20 cellular contexts compared by ENCODE assay signal in the genomic region with DNA sequence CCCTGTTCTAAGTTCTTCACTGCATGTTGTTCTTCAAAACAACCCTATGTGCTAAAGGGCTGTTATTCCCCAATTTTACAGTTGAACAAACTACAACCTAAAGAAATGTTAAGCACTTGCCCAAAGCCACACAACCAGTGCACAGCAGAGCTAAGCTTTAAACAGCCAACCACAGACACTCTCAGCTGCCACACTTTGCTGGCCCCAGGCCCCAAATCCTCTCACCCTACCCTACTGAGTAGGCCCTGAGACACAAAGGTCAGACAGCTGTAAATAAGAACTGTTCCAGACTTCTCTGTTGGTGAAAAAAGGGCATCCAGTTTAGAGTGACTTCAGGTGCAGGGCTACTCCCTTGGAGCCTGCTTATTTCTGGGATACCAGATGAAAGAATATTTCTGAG. TPM values are rescaled to one million over a fixed set of nuclear protein-coding genes. Genes with fewer than 3 reads are reported as not detected.
DNase-seq lines count a peak whose midpoint lies in the region; ATAC-seq and TF ChIP-seq lines count a peak whose summit lies in the region.
"Had no signal": no experiment of that assay in that cellular context is flagged by ENCODE, and none has a peak within 500 bp of the region (broad histone marks: within the 10 kb centered on the region; RNA-seq: fewer than 3 reads in every experiment).

No MANE protein-coding gene starts in this region.

- H3K27me3 ChIP-seq in right cardiac atrium (ENCODE audit: control insufficient read depth, insufficient read depth): no peaks in the 10 kb centered on the region
- no peaks in the 10 kb centered on the region for H3K27me3 ChIP-seq in heart right ventricle
- H3K27me3 ChIP-seq: BLaER1 had no signal

- H3K4me3 Mint-ChIP-seq in stimulated activated naive B cell treated with anti-CD40 and anti-IgM and Interleukin-4, amounts not matched to agents 10 μg/mL and 1 μg/mL and 100 μg/mL, for 72 hours: no peak overlapping the region
- H3K4me3 Mint-ChIP-seq: B cell; CD4-positive, CD25-positive, alpha-beta regulatory T cell; CD8-positive, alpha-beta T cell had no signal

- H3K9me3 Mint-ChIP-seq in stimulated activated naive B cell treated with anti-CD40 and anti-IgM and Interleukin-4, amounts not matched to agents 10 μg/mL and 1 μg/mL and 100 μg/mL, for 72 hours: no peaks in the 10 kb centered on the region
- H3K9me3 Mint-ChIP-seq: CD4-positive, CD25-positive, alpha-beta regulatory T cell; CD8-positive, alpha-beta T cell had no signal

- DNase-seq in right cardiac atrium (no peak), heart right ventricle (no peak), RPMI8226 (peak; percentile 28), pons (ENCODE audit: low spot score) (no peak)
- DNase-seq in stimulated activated naive B cell treated with anti-CD40 and anti-IgM and Interleukin-4, amounts not matched to agents 10 μg/mL and 1 μg/mL and 100 μg/mL, for 72 hours: no peak
- DNase-seq: Caco-2; CD4-positive, CD25-positive, alpha-beta regulatory T cell; CD8-positive, alpha-beta T cell; DMS153; EL; GDM1; GM23248; H7; HCEC 1CT had no signal

- ATAC-seq in right cardiac atrium (no peak), heart right ventricle (no peak), HG02678 (IDR thresholded peaks at IDR 0.05; ENCODE audit: unreplicated experiment) (no peak)
- peak in 1 of 2 donors; percentile 34 for ATAC-seq in stimulated activated naive B cell treated with anti-CD40 and anti-IgM and Interleukin-4, amounts not matched to agents 10 μg/mL and 1 μg/mL and 100 μg/mL, for 72 hours (replicated peaks)
- ATAC-seq: CD8-positive, alpha-beta T cell; GM12878 had no signal

- no peak overlapping the region for H3K4me3 ChIP-seq in right cardiac atrium (ENCODE audit: low read length)
- no peak overlapping the region for H3K4me3 ChIP-seq in heart right ventricle
- H3K4me3 ChIP-seq: BLaER1, GM12878, GM23248 had no signal

- H3K9me3 ChIP-seq in right cardiac atrium (ENCODE audit: control insufficient read depth, low read length): no peaks in the 10 kb centered on the region
- H3K9me3 ChIP-seq in heart right ventricle: no peaks in the 10 kb centered on the region
- H3K9me3 ChIP-seq: BLaER1, Caco-2 had no signal

- no peaks in the 10 kb centered on the region for H3K27me3 Mint-ChIP-seq in stimulated activated naive B cell treated with anti-CD40 and anti-IgM and Interleukin-4, amounts not matched to agents 10 μg/mL and 1 μg/mL and 100 μg/mL, for 72 hours
- H3K27me3 Mint-ChIP-seq: B cell had no signal

- peaks cover under 1% of the 10 kb centered on the region in 2 donors for H3K4me1 Mint-ChIP-seq in stimulated activated naive B cell treated with anti-CD40 and anti-IgM and Interleukin-4, amounts not matched to agents 10 μg/mL and 1 μg/mL and 100 μg/mL, for 72 hours
- H3K4me1 Mint-ChIP-seq: B cell; CD4-positive, CD25-positive, alpha-beta regulatory T cell had no signal

- H3K27ac ChIP-seq in right cardiac atrium (ENCODE audit: low read length) (peak overlapping the region; percentile 48), heart right ventricle (peak overlapping the region in 4 of 10 donors; percentile 8 to 69 (median 42))
- H3K27ac ChIP-seq: BLaER1, C4-2B, GM23248 had no signal

- TF ChIP-seq CTCF in heart right ventricle (IDR thresholded peaks at IDR 0.05): no peak

- H3K36me3 Mint-ChIP-seq in stimulated activated naive B cell treated with anti-CD40 and anti-IgM and Interleukin-4, amounts not matched to agents 10 μg/mL and 1 μg/mL and 100 μg/mL, for 72 hours: no peaks in the 10 kb centered on the region
- H3K36me3 Mint-ChIP-seq: CD4-positive, CD25-positive, alpha-beta regulatory T cell; CD8-positive, alpha-beta T cell had no signal

- peak overlapping the region; percentile 10 for H3K27ac Mint-ChIP-seq in stimulated activated naive B cell treated with anti-CD40 and anti-IgM and Interleukin-4, amounts not matched to agents 10 μg/mL and 1 μg/mL and 100 μg/mL, for 72 hours
- H3K27ac Mint-ChIP-seq: B cell; CD4-positive, CD25-positive, alpha-beta regulatory T cell; CD8-positive, alpha-beta T cell had no signal

- no peaks in the 10 kb centered on the region for H3K36me3 ChIP-seq in heart right ventricle

- H3K4me1 ChIP-seq in right cardiac atrium (ENCODE audit: control insufficient read depth, insufficient read depth, low read length) (peaks cover 4% of the 10 kb centered on the region), heart right ventricle (peaks cover 3 to 28% (median 14%) of the 10 kb centered on the region in 9 donors)
- H3K4me1 ChIP-seq: Caco-2 had no signal

- intact Hi-C loops in right cardiac atrium (cut with DNase I): no loop called here
- intact Hi-C loops in heart right ventricle (cut with DNase I): no loop called here

RNA-seq across cellular contexts. Expression of gene GRIK5, which starts 30.0 kb away (rescaled TPM):
- total RNA-seq in right cardiac atrium (10 to 100 TPM; 12.5 to 18.3 (median 14.6) TPM), heart right ventricle (1 to 10 TPM; 1.2 to 9.3 (median 3.0) TPM)
- polyA plus RNA-seq in right cardiac atrium (8.9 TPM), heart right ventricle (1 to 10 TPM in 1 of 2 donors, under 1 TPM in 1; 0.35 to 1.4 TPM)
- total RNA-seq: GM23248 had no signal
- polyA plus RNA-seq: GM23248 had no signal

RNA-seq across cellular contexts. Expression of gene ZNF574, which starts 35.9 kb away (rescaled TPM):
- 1 to 10 TPM; 8.4 to 9.3 (median 8.5) TPM for total RNA-seq in right cardiac atrium
- 5.2 TPM for polyA plus RNA-seq in right cardiac atrium
- total RNA-seq in heart right ventricle: 10 to 100 TPM in 2 of 10 donors, 1 to 10 TPM in 8; 5.0 to 11.1 (median 8.1) TPM
- polyA plus RNA-seq in heart right ventricle: 1 to 10 TPM; 3.4 to 5.8 TPM

RNA-seq across cellular contexts. Expression of gene ATP1A3, which starts 46.0 kb away (rescaled TPM):
- total RNA-seq in right cardiac atrium: 100 to 1,000 TPM; 194 to 295 (median 234) TPM
- polyA plus RNA-seq in right cardiac atrium: 104 TPM
- total RNA-seq in heart right ventricle: 100 to 1,000 TPM; 245 to 419 (median 347) TPM
- polyA plus RNA-seq in heart right ventricle: 10 to 100 TPM; 38.0 to 87.1 TPM
- polyA plus RNA-seq: AG04450 had no signal
